ENCODE assay signal across 18 cellular contexts in genomic region chrX:151081016-151081415, GRCh38.
"Had no signal": no experiment of that assay in that cellular context is flagged by ENCODE, and none has a peak within 500 bp of the region (broad histone marks: within the 10 kb centered on the region; RNA-seq: fewer than 3 reads in every experiment).

No MANE protein-coding gene starts in this region.

- ATAC-seq: activated CD4-positive, alpha-beta T cell treated with anti-CD3 and anti-CD28 coated beads for 36 hours; activated CD8-positive, alpha-beta memory T cell treated with anti-CD3 and anti-CD28 coated beads, Interleukin-2, amount 10 ng/mL, durations not matched to agents 7 days and 5 days; activated CD8-positive, alpha-beta T cell treated with anti-CD3 and anti-CD28 coated beads, Interleukin-2, amount 10 ng/mL, durations not matched to agents 7 days and 5 days; activated naive CD4-positive, alpha-beta T cell treated with anti-CD3 and anti-CD28 coated beads, Interleukin-2, amount 50 U/mL, for 72 hours; activated T-cell treated with anti-CD3 and anti-CD28 coated beads, Interleukin-2, amount 50 U/mL, for 72 hours; heart right ventricle; left colon; naive thymus-derived CD8-positive, alpha-beta T cell; right lobe of liver had no signal

- H3K4me1 Mint-ChIP-seq: activated CD4-positive, alpha-beta T cell treated with anti-CD3 and anti-CD28 coated beads for 36 hours; activated CD8-positive, alpha-beta memory T cell treated with anti-CD3 and anti-CD28 coated beads, Interleukin-2, amount 10 ng/mL, durations not matched to agents 7 days and 5 days had no signal

- H3K36me3 Mint-ChIP-seq: activated CD8-positive, alpha-beta memory T cell treated with anti-CD3 and anti-CD28 coated beads, Interleukin-2, amount 10 ng/mL, durations not matched to agents 7 days and 5 days; activated naive CD4-positive, alpha-beta T cell treated with anti-CD3 and anti-CD28 coated beads, Interleukin-2, amount 50 U/mL, for 72 hours; naive thymus-derived CD8-positive, alpha-beta T cell had no signal

- H3K9me3 Mint-ChIP-seq: activated B cell treated with CpG ODN at 0.5 μM for 24 hours; activated naive CD4-positive, alpha-beta T cell treated with anti-CD3 and anti-CD28 coated beads, Interleukin-2, amount 50 U/mL, for 72 hours; activated T-cell treated with anti-CD3 and anti-CD28 coated beads, Interleukin-2, amount 50 U/mL, for 72 hours; naive thymus-derived CD8-positive, alpha-beta T cell had no signal

- DNase-seq: activated B cell treated with CpG ODN at 0.5 μM for 24 hours; activated CD4-positive, alpha-beta T cell treated with anti-CD3 and anti-CD28 coated beads for 36 hours; activated CD8-positive, alpha-beta memory T cell treated with anti-CD3 and anti-CD28 coated beads, Interleukin-2, amount 10 ng/mL, durations not matched to agents 7 days and 5 days; activated CD8-positive, alpha-beta T cell treated with anti-CD3 and anti-CD28 coated beads, Interleukin-2, amount 10 ng/mL, durations not matched to agents 7 days and 5 days; activated naive CD4-positive, alpha-beta T cell; activated T-cell treated with anti-CD3 and anti-CD28 coated beads, Interleukin-2, amount 50 U/mL, for 72 hours; effector CD8-positive, alpha-beta T cell; esophagus squamous epithelium; foreskin melanocyte; heart right ventricle; left colon; naive thymus-derived CD8-positive, alpha-beta T cell; posterior cingulate gyrus; right lobe of liver; stimulated activated CD4-positive, alpha-beta T cell treated with anti-CD3 and anti-CD28 coated beads, Interleukin-2, amount 100 ng/mL, for 48 hours; stimulated activated naive CD4-positive, alpha-beta T cell treated with Interleukin-2 at 50 U/mL for 16 hours; T-helper 2 cell had no signal

- H3K27ac Mint-ChIP-seq: activated B cell treated with CpG ODN at 0.5 μM for 24 hours; activated CD4-positive, alpha-beta T cell treated with anti-CD3 and anti-CD28 coated beads for 36 hours; activated CD8-positive, alpha-beta memory T cell treated with anti-CD3 and anti-CD28 coated beads, Interleukin-2, amount 10 ng/mL, durations not matched to agents 7 days and 5 days; activated CD8-positive, alpha-beta T cell treated with anti-CD3 and anti-CD28 coated beads, Interleukin-2, amount 10 ng/mL, durations not matched to agents 7 days and 5 days; activated naive CD4-positive, alpha-beta T cell treated with anti-CD3 and anti-CD28 coated beads, Interleukin-2, amount 50 U/mL, for 72 hours; activated T-cell treated with anti-CD3 and anti-CD28 coated beads, Interleukin-2, amount 50 U/mL, for 72 hours; naive thymus-derived CD8-positive, alpha-beta T cell had no signal

- H3K4me3 Mint-ChIP-seq: activated B cell treated with CpG ODN at 0.5 μM for 24 hours; activated CD4-positive, alpha-beta T cell treated with anti-CD3 and anti-CD28 coated beads for 36 hours; activated CD8-positive, alpha-beta memory T cell treated with anti-CD3 and anti-CD28 coated beads, Interleukin-2, amount 10 ng/mL, durations not matched to agents 7 days and 5 days; activated CD8-positive, alpha-beta T cell treated with anti-CD3 and anti-CD28 coated beads, Interleukin-2, amount 10 ng/mL, durations not matched to agents 7 days and 5 days; activated T-cell treated with anti-CD3 and anti-CD28 coated beads, Interleukin-2, amount 50 U/mL, for 72 hours had no signal
